ENCODE assay signal across 30 cellular contexts in genomic region chr5:180521101-180521500, GRCh38. TPM values are rescaled to one million over a fixed set of nuclear protein-coding genes. Genes with fewer than 3 reads are reported as not detected.
A peak's percentile ranks its signal among the peaks of the same experiment; 100 is the strongest.
DNase-seq lines count a peak whose midpoint lies in the region; ATAC-seq, FAIRE-seq and TF ChIP-seq lines count a peak whose summit lies in the region.
"Had no signal": no experiment of that assay in that cellular context is flagged by ENCODE, and none has a peak within 500 bp of the region (broad histone marks: within the 10 kb centered on the region; RNA-seq: fewer than 3 reads in every experiment).

No MANE protein-coding gene starts in this region.

- no peak overlapping the region for H2BK20ac ChIP-seq in IMR-90 (ENCODE audit: low read depth, low read length)

- no peak for TF ChIP-seq RAD21 in IMR-90 (IDR thresholded peaks at IDR 0.05; ENCODE audit: low read length)

- H2AK5ac ChIP-seq in IMR-90 (ENCODE audit: low read depth, low read length) = no peak overlapping the region

- H3K36me3 ChIP-seq in CD4-positive, CD25-positive, alpha-beta regulatory T cell (ENCODE audit: control insufficient read depth, insufficient read depth, low read length) = no peaks in the 10 kb centered on the region
- H3K36me3 ChIP-seq in IMR-90 (ENCODE audit: control insufficient read depth, insufficient read depth, low read length) (no peaks in the 10 kb centered on the region), bronchial epithelial cell (ENCODE audit: control insufficient read depth, insufficient read depth, low read length) (no peaks in the 10 kb centered on the region)

- no peak overlapping the region for H2BK5ac ChIP-seq in IMR-90 (ENCODE audit: low read depth, low read length, poor library complexity, severe bottlenecking)

- H3K14ac ChIP-seq in IMR-90 (replicated peaks; ENCODE audit: low read depth, low read length) = no peak overlapping the region

- H3K4ac ChIP-seq in IMR-90 (ENCODE audit: low read depth, low read length) = no peak overlapping the region

- CTCF ChIA-PET in IMR-90 (lab: Yijun Ruan, JAX) = interaction anchor here (1.2 kb wide), 1 partner anchor 9 kb away, joined by 3 read pairs; no protein-coding TSS in a partner anchor
- CTCF ChIA-PET in activated CD4-positive, alpha-beta T cell treated with anti-CD3 and anti-CD28 coated beads for 36 hours (lab: Charles Lee) = interaction anchor here (0.9 kb wide), 1 partner anchor 85 kb away, joined by 3 read pairs; no protein-coding TSS in a partner anchor

- H3K79me1 ChIP-seq in IMR-90 (ENCODE audit: low read depth in 1 of 2, low read length in 2 of 2) = peaks cover 24 to 74% of the 10 kb centered on the region in 2 experiments

- FAIRE-seq in bronchial epithelial cell (lab: Jason Lieb, UNC) = no peak
- FAIRE-seq: endometrium, G401.6, islet of Langerhans, K562 had no signal

- no peak for DNase-seq in CD4-positive, CD25-positive, alpha-beta regulatory T cell
- DNase-seq in IMR-90 = peak; percentile 12
- DNase-seq in bronchial epithelial cell (ENCODE audit: low read depth) = peak; percentile 74
- no peak for DNase-seq in mesothelial cell of epicardium (ENCODE audit: low spot score in 2 of 2, unreplicated experiment in 2 of 2)
- no peak for DNase-seq in T-helper 2 cell treated with Interferon-gamma antibody and Interleukin-4, amounts not matched to agents 5 μg/mL and 100 μg/mL, for 36 hours (ENCODE audit: low spot score)
- no peak for DNase-seq in HuH-7.5 (ENCODE audit: low spot score)
- no peak for DNase-seq in G401 (ENCODE audit: low spot score)
- DNase-seq in activated CD4-positive, alpha-beta T cell treated with anti-CD3 and anti-CD28 coated beads for 36 hours = no peak
- DNase-seq: activated CD4-positive, alpha-beta memory T cell treated with anti-CD3 and anti-CD28 coated beads, Interleukin-2, amount 10 ng/mL, durations not matched to agents 7 days and 5 days; activated CD4-positive, CD25-positive, alpha-beta regulatory T cell treated with anti-CD3 and anti-CD28 coated beads, Interleukin-2, amount 50 U/mL, for 72 hours; activated CD8-positive, alpha-beta memory T cell treated with anti-CD3 and anti-CD28 coated beads, Interleukin-2, amount 50 U/mL, for 4 hours; activated naive CD4-positive, alpha-beta T cell; activated naive CD8-positive, alpha-beta T cell treated with anti-CD3 and anti-CD28 coated beads, Interleukin-2, amount 50 U/mL, for 24 hours; BE2C; MG63; midbrain; naive B cell; NCI-H1930; NCI-H2227 treated with DMSO at 0.1 percent for 48 hours; SHP77; stimulated activated CD4-positive, alpha-beta T cell treated with anti-CD3 and anti-CD28 coated beads, Interleukin-12 subunit alpha, Interleukin-12 subunit beta, amount 100 ng/mL, for 4 hours; stimulated activated CD4-positive, alpha-beta T cell treated with anti-CD3 and anti-CD28 coated beads, Interleukin-2, amount 100 ng/mL, for 48 hours; stimulated activated naive CD8-positive, alpha-beta T cell treated with anti-CD3 and anti-CD28 coated beads, Interleukin-15, amount 100 ng/mL, for 72 hours; T-helper 17 cell had no signal

- BruUV-seq in IMR-90 (replicated peaks; lab: Mats Ljungman, UMichigan) = no TSS peak

- H4K91ac ChIP-seq in IMR-90 (ENCODE audit: insufficient read depth, low read depth, low read length) = no peak overlapping the region

- POLR2A ChIA-PET in IMR-90 (lab: Charles Lee; ENCODE audit: unreplicated experiment) = interaction anchor here (1.0 kb wide), 1 partner anchor 11 kb away, joined by 5 read pairs; no protein-coding TSS in a partner anchor
- POLR2A ChIA-PET in activated CD4-positive, alpha-beta T cell treated with anti-CD3 and anti-CD28 coated beads for 36 hours (lab: Charles Lee) = no interaction called here

- H3K36me3 Mint-ChIP-seq in CD4-positive, CD25-positive, alpha-beta regulatory T cell = peaks cover 6% of the 10 kb centered on the region
- H3K36me3 Mint-ChIP-seq in mesothelial cell of epicardium = no peaks in the 10 kb centered on the region
- peaks cover 7% of the 10 kb centered on the region for H3K36me3 Mint-ChIP-seq in T-helper 2 cell treated with Interferon-gamma antibody and Interleukin-4, amounts not matched to agents 5 μg/mL and 100 μg/mL, for 36 hours (ENCODE audit: low read depth)
- peaks cover 3% of the 10 kb centered on the region for H3K36me3 Mint-ChIP-seq in activated CD4-positive, alpha-beta T cell treated with anti-CD3 and anti-CD28 coated beads for 36 hours (ENCODE audit: low read depth)
- H3K36me3 Mint-ChIP-seq: naive B cell had no signal

- peak overlapping the region in 2 of 3 donors; percentile 48 to 59 for H3K27ac Mint-ChIP-seq in CD4-positive, CD25-positive, alpha-beta regulatory T cell
- H3K27ac Mint-ChIP-seq in mesothelial cell of epicardium = peak overlapping the region; percentile 35
- no peak overlapping the region for H3K27ac Mint-ChIP-seq in T-helper 2 cell treated with Interferon-gamma antibody and Interleukin-4, amounts not matched to agents 5 μg/mL and 100 μg/mL, for 36 hours
- no peak overlapping the region for H3K27ac Mint-ChIP-seq in activated CD4-positive, alpha-beta T cell treated with anti-CD3 and anti-CD28 coated beads for 36 hours
- H3K27ac Mint-ChIP-seq: activated CD4-positive, alpha-beta memory T cell treated with anti-CD3 and anti-CD28 coated beads, Interleukin-2, amount 10 ng/mL, durations not matched to agents 7 days and 5 days; activated naive CD8-positive, alpha-beta T cell treated with anti-CD3 and anti-CD28 coated beads, Interleukin-2, amount 50 U/mL, for 24 hours; stimulated activated naive CD8-positive, alpha-beta T cell treated with anti-CD3 and anti-CD28 coated beads, Interleukin-15, amount 100 ng/mL, for 72 hours had no signal

- no peaks in the 10 kb centered on the region for H3K9me3 ChIP-seq in CD4-positive, CD25-positive, alpha-beta regulatory T cell (ENCODE audit: control insufficient read depth in 2 of 2, low read length in 2 of 2)
- H3K9me3 ChIP-seq in IMR-90 (ENCODE audit: control insufficient read depth, insufficient read depth, low read length) = no peaks in the 10 kb centered on the region
- H3K9me3 ChIP-seq: BE2C, MG63 had no signal

- H3K4me3 ChIP-seq in CD4-positive, CD25-positive, alpha-beta regulatory T cell (ENCODE audit: low read depth, low read length) = no peak overlapping the region
- H3K4me3 ChIP-seq in IMR-90 (ENCODE audit: insufficient read depth, low read depth, low read length) (no peak overlapping the region), bronchial epithelial cell (ENCODE audit: low read depth, low read length) (no peak overlapping the region)
- H3K4me3 ChIP-seq: K562, MG63 had no signal

- no peak overlapping the region for H2AK9ac ChIP-seq in IMR-90 (replicated peaks; ENCODE audit: low read depth, low read length, poor library complexity)

- no peak overlapping the region for H3K56ac ChIP-seq in IMR-90 (ENCODE audit: extremely low read depth, insufficient read depth, low read length)

- H4K5ac ChIP-seq in IMR-90 (ENCODE audit: low read depth, low read length) = no peak overlapping the region

- no peak overlapping the region for H2BK15ac ChIP-seq in IMR-90 (ENCODE audit: low read depth, low read length)

- no peak overlapping the region for H3K23ac ChIP-seq in IMR-90 (ENCODE audit: low read depth, low read length)

- no peak overlapping the region for H2BK120ac ChIP-seq in IMR-90 (ENCODE audit: low read depth, low read length)

- no peak overlapping the region for H3K4me3 Mint-ChIP-seq in CD4-positive, CD25-positive, alpha-beta regulatory T cell
- H3K4me3 Mint-ChIP-seq in mesothelial cell of epicardium = no peak overlapping the region
- H3K4me3 Mint-ChIP-seq in T-helper 2 cell treated with Interferon-gamma antibody and Interleukin-4, amounts not matched to agents 5 μg/mL and 100 μg/mL, for 36 hours = no peak overlapping the region
- no peak overlapping the region for H3K4me3 Mint-ChIP-seq in activated CD4-positive, alpha-beta T cell treated with anti-CD3 and anti-CD28 coated beads for 36 hours
- H3K4me3 Mint-ChIP-seq: activated CD4-positive, alpha-beta memory T cell treated with anti-CD3 and anti-CD28 coated beads, Interleukin-2, amount 10 ng/mL, durations not matched to agents 7 days and 5 days; activated naive CD8-positive, alpha-beta T cell treated with anti-CD3 and anti-CD28 coated beads, Interleukin-2, amount 50 U/mL, for 24 hours; naive B cell; stimulated activated naive CD8-positive, alpha-beta T cell treated with anti-CD3 and anti-CD28 coated beads, Interleukin-15, amount 100 ng/mL, for 72 hours; T-helper 17 cell had no signal

- no peak overlapping the region for H3K9ac ChIP-seq in IMR-90 (ENCODE audit: low read depth, low read length)

- H3K4me1 ChIP-seq in CD4-positive, CD25-positive, alpha-beta regulatory T cell (ENCODE audit: control insufficient read depth, insufficient read depth, low read length, poor library complexity, severe bottlenecking) = peaks cover 23% of the 10 kb centered on the region
- H3K4me1 ChIP-seq in IMR-90 (ENCODE audit: control insufficient read depth, insufficient read depth, low read length) = peaks cover 14% of the 10 kb centered on the region

- H3K18ac ChIP-seq in IMR-90 (ENCODE audit: low read depth, low read length) = no peak overlapping the region

- no peak overlapping the region for H4K8ac ChIP-seq in IMR-90 (ENCODE audit: low read depth in 2 of 2, low read length in 2 of 2)

- intact Hi-C loops in IMR-90 (cut with micrococcal nuclease) = no loop called here
- intact Hi-C loops in activated CD4-positive, alpha-beta T cell treated with anti-CD3 and anti-CD28 coated beads for 36 hours (cut with DNase I, micrococcal nuclease) = no loop called here

- H4K20me1 ChIP-seq in IMR-90 (ENCODE audit: insufficient read depth, low read length) = peaks cover 58% of the 10 kb centered on the region

- no peaks in the 10 kb centered on the region for H3K27me3 Mint-ChIP-seq in CD4-positive, CD25-positive, alpha-beta regulatory T cell
- H3K27me3 Mint-ChIP-seq in mesothelial cell of epicardium (ENCODE audit: low read depth) = no peaks in the 10 kb centered on the region
- no peaks in the 10 kb centered on the region for H3K27me3 Mint-ChIP-seq in T-helper 2 cell treated with Interferon-gamma antibody and Interleukin-4, amounts not matched to agents 5 μg/mL and 100 μg/mL, for 36 hours (ENCODE audit: low read depth)
- no peaks in the 10 kb centered on the region for H3K27me3 Mint-ChIP-seq in activated CD4-positive, alpha-beta T cell treated with anti-CD3 and anti-CD28 coated beads for 36 hours
- H3K27me3 Mint-ChIP-seq: activated CD4-positive, alpha-beta memory T cell treated with anti-CD3 and anti-CD28 coated beads, Interleukin-2, amount 10 ng/mL, durations not matched to agents 7 days and 5 days; activated naive CD8-positive, alpha-beta T cell treated with anti-CD3 and anti-CD28 coated beads, Interleukin-2, amount 50 U/mL, for 24 hours; naive B cell; stimulated activated naive CD8-positive, alpha-beta T cell treated with anti-CD3 and anti-CD28 coated beads, Interleukin-15, amount 100 ng/mL, for 72 hours; T-helper 17 cell had no signal

- no peak overlapping the region for H2AFZ ChIP-seq in IMR-90 (replicated peaks; ENCODE audit: low read length, poor library complexity)

- in situ Hi-C loops in IMR-90 (cut with MboI; ENCODE audit: low sequenced_read_pairs) = no loop called here
- in situ Hi-C loops in G401 (cut with HindIII; ENCODE audit: low sequenced_read_pairs) = no loop called here

- H3K9me3 Mint-ChIP-seq in CD4-positive, CD25-positive, alpha-beta regulatory T cell = no peaks in the 10 kb centered on the region
- no peaks in the 10 kb centered on the region for H3K9me3 Mint-ChIP-seq in mesothelial cell of epicardium
- H3K9me3 Mint-ChIP-seq in T-helper 2 cell treated with Interferon-gamma antibody and Interleukin-4, amounts not matched to agents 5 μg/mL and 100 μg/mL, for 36 hours = no peaks in the 10 kb centered on the region
- no peaks in the 10 kb centered on the region for H3K9me3 Mint-ChIP-seq in activated CD4-positive, alpha-beta T cell treated with anti-CD3 and anti-CD28 coated beads for 36 hours (ENCODE audit: low read depth)
- H3K9me3 Mint-ChIP-seq: activated CD4-positive, alpha-beta memory T cell treated with anti-CD3 and anti-CD28 coated beads, Interleukin-2, amount 10 ng/mL, durations not matched to agents 7 days and 5 days; activated naive CD8-positive, alpha-beta T cell treated with anti-CD3 and anti-CD28 coated beads, Interleukin-2, amount 50 U/mL, for 24 hours; naive B cell; stimulated activated naive CD8-positive, alpha-beta T cell treated with anti-CD3 and anti-CD28 coated beads, Interleukin-15, amount 100 ng/mL, for 72 hours had no signal

- H3K27me3 ChIP-seq in CD4-positive, CD25-positive, alpha-beta regulatory T cell (ENCODE audit: control insufficient read depth, insufficient read depth, low read length) = no peaks in the 10 kb centered on the region
- no peaks in the 10 kb centered on the region for H3K27me3 ChIP-seq in IMR-90 (ENCODE audit: control insufficient read depth, insufficient read depth, low read length)
- no peaks in the 10 kb centered on the region for H3K27me3 ChIP-seq in bronchial epithelial cell (ENCODE audit: control insufficient read depth, insufficient read depth, low read length)
- H3K27me3 ChIP-seq: BE2C, MG63 had no signal

- TF ChIP-seq CTCF in IMR-90 (conservative IDR thresholded peaks at IDR 0.05; ENCODE audit: low read depth, low read length) (no peak), bronchial epithelial cell (IDR thresholded peaks at IDR 0.05; ENCODE audit: insufficient read depth, low read length, severe bottlenecking) (no peak), mesothelial cell of epicardium (IDR thresholded peaks at IDR 0.05; ENCODE audit: unreplicated experiment) (no peak)

- dilution Hi-C loops in IMR-90 (cut with HindIII; ENCODE audit: low sequenced_read_pairs, unreplicated experiment) = no loop called here

- no peak overlapping the region for H3K4me2 ChIP-seq in IMR-90 (ENCODE audit: low read depth, low read length)

- ATAC-seq in CD4-positive, CD25-positive, alpha-beta regulatory T cell (ENCODE audit: low read depth in 2 of 2) = no peak
- ATAC-seq in IMR-90 (ENCODE audit: low read depth) = no peak
- no peak for ATAC-seq in activated CD4-positive, alpha-beta T cell treated with anti-CD3 and anti-CD28 coated beads for 36 hours
- ATAC-seq: activated naive CD8-positive, alpha-beta T cell treated with anti-CD3 and anti-CD28 coated beads, Interleukin-2, amount 50 U/mL, for 24 hours; HCT116; sciatic nerve; stimulated activated naive CD8-positive, alpha-beta T cell treated with anti-CD3 and anti-CD28 coated beads, Interleukin-15, amount 100 ng/mL, for 72 hours; T-helper 17 cell had no signal

- 100% methylated on average over 2 of the region's 3 CpGs; no CpG with 5 or more reads in 1 of the 2 experiments for WGBS in IMR-90 (ENCODE audit: extremely low coverage in 2 of 2, insufficient read length in 1 of 2), 2 experiments

- no peak overlapping the region for H3K27ac ChIP-seq in CD4-positive, CD25-positive, alpha-beta regulatory T cell (ENCODE audit: insufficient read depth, low read length, poor library complexity, severe bottlenecking)
- H3K27ac ChIP-seq in IMR-90 (ENCODE audit: insufficient read depth, low read length) = no peak overlapping the region

- H3K9me1 ChIP-seq in IMR-90 (ENCODE audit: insufficient read depth, low read length) = peaks cover 7% of the 10 kb centered on the region

- no peak for TF ChIP-seq POLR2A in IMR-90 (IDR thresholded peaks at IDR 0.05; ENCODE audit: low read depth, low read length)

- H3K4me1 Mint-ChIP-seq in CD4-positive, CD25-positive, alpha-beta regulatory T cell = peaks cover 39 to 84% (median 68%) of the 10 kb centered on the region in 4 donors
- H3K4me1 Mint-ChIP-seq in mesothelial cell of epicardium = peaks cover 37% of the 10 kb centered on the region
- peaks cover 22% of the 10 kb centered on the region for H3K4me1 Mint-ChIP-seq in T-helper 2 cell treated with Interferon-gamma antibody and Interleukin-4, amounts not matched to agents 5 μg/mL and 100 μg/mL, for 36 hours (ENCODE audit: low read depth)
- H3K4me1 Mint-ChIP-seq in activated CD4-positive, alpha-beta T cell treated with anti-CD3 and anti-CD28 coated beads for 36 hours = peaks cover 75% of the 10 kb centered on the region

RNA-seq across cellular contexts. Expression of gene CNOT6, which starts 26.9 kb away (rescaled TPM):
- total RNA-seq in CD4-positive, CD25-positive, alpha-beta regulatory T cell = 22.8 TPM
- polyA plus RNA-seq in CD4-positive, CD25-positive, alpha-beta regulatory T cell = 10 to 100 TPM in 1 of 4 donors, 1 to 10 TPM in 3; 7.6 to 11.2 (median 8.8) TPM
- total RNA-seq in IMR-90 (2012; rRNA removed) (10.8 and 14.2 TPM in 2 replicates), bronchial epithelial cell (26.6 and 32.0 TPM in 2 replicates), mesothelial cell of epicardium (50.4 to 54.4 TPM (median 53.7 TPM) in 3 replicates)
- 6.9 and 9.7 TPM in 2 replicates for polyA plus RNA-seq in IMR-90 (2012; rRNA removed)
- 1.8 and 6.5 TPM in 2 replicates for polyA plus RNA-seq in IMR-90 (2012; cell fraction: cytosol; rRNA removed)
- polyA plus RNA-seq in IMR-90 (2012; cell fraction: nucleus; rRNA removed; ENCODE audit: low replicate concordance) = 10.6 and 12.1 TPM in 2 replicates
- total RNA-seq in G401 (2014; rRNA removed; shearing (Covaris generic)) = 15.5 and 18.0 TPM in 2 replicates
- total RNA-seq in activated CD4-positive, alpha-beta T cell treated with anti-CD3 and anti-CD28 coated beads for 36 hours = 10 to 100 TPM; 34.4 to 43.2 TPM

Comparison
In these comparisons a context has a peak if more than half of its experiments do, and no peak if none do; other contexts are left out.
1. DNase-seq: peak in IMR-90 (single experiment) and bronchial epithelial cell (single experiment); none in CD4-positive, CD25-positive, alpha-beta regulatory T cell (0 of 3), mesothelial cell of epicardium (0 of 2), T-helper 2 cell treated with Interferon-gamma antibody and Interleukin-4, amounts not matched to agents 5 μg/mL and 100 μg/mL, for 36 hours (single experiment), HuH-7.5 (single experiment), G401 (single experiment) and activated CD4-positive, alpha-beta T cell treated with anti-CD3 and anti-CD28 coated beads for 36 hours (single experiment).
2. H3K27ac Mint-ChIP-seq: peak in CD4-positive, CD25-positive, alpha-beta regulatory T cell (2 of 3) and mesothelial cell of epicardium (single experiment); none in T-helper 2 cell treated with Interferon-gamma antibody and Interleukin-4, amounts not matched to agents 5 μg/mL and 100 μg/mL, for 36 hours (single experiment) and activated CD4-positive, alpha-beta T cell treated with anti-CD3 and anti-CD28 coated beads for 36 hours (single experiment).